ENCODE assay signal across 10 cellular contexts in genomic region chr4:87974856-87975462, GRCh38. TPM values are rescaled to one million over a fixed set of nuclear protein-coding genes. Genes with fewer than 3 reads are reported as not detected.
DNase-seq lines count a peak whose midpoint lies in the region; ATAC-seq and TF ChIP-seq lines count a peak whose summit lies in the region.
"Had no signal": no experiment of that assay in that cellular context is flagged by ENCODE, and none has a peak within 500 bp of the region (broad histone marks: within the 10 kb centered on the region; RNA-seq: fewer than 3 reads in every experiment).

No MANE protein-coding gene starts in this region.

- no peak overlapping the region for H3K18ac ChIP-seq in trophoblast cell (ENCODE audit: low read length)

- WGBS in trophoblast cell (ENCODE audit: extremely low coverage, insufficient coverage, insufficient read length): no CpG with 5 or more reads among the region's 6 CpGs

- no peak overlapping the region for H2AK5ac ChIP-seq in trophoblast cell (ENCODE audit: low read length)

- H3K9ac ChIP-seq in Loucy (ENCODE audit: low read depth, low read length, poor library complexity, severe bottlenecking): peak overlapping the region; percentile 26
- peak overlapping the region; percentile 54 for H3K9ac ChIP-seq in iPS-18a (ENCODE audit: low read length)
- H3K9ac ChIP-seq in trophoblast cell (ENCODE audit: low read length): no peak overlapping the region

- H3K4ac ChIP-seq in trophoblast cell (ENCODE audit: low read depth, low read length): no peak overlapping the region

- no peak overlapping the region for H4K8ac ChIP-seq in trophoblast cell (ENCODE audit: low read depth, low read length)

- peak; percentile 23 for ATAC-seq in GM19463 (IDR thresholded peaks at IDR 0.05; ENCODE audit: unreplicated experiment)
- no peak for ATAC-seq in mucosa of descending colon
- no peak for ATAC-seq in gastrocnemius medialis

- no peak overlapping the region for H4K91ac ChIP-seq in trophoblast cell (ENCODE audit: low read depth, low read length)

- TF ChIP-seq CTCF in Loucy (conservative IDR thresholded peaks at IDR 0.05; ENCODE audit: low read length): no peak
- no peak for TF ChIP-seq CTCF in mucosa of descending colon (IDR thresholded peaks at IDR 0.05)
- TF ChIP-seq CTCF in gastrocnemius medialis (IDR thresholded peaks at IDR 0.05 in 4 of 5, conservative IDR thresholded peaks at IDR 0.05 in 1 of 5): no peak

- in situ Hi-C loops in gastrocnemius medialis (cut with MboI; ENCODE audit: low sequenced_read_pairs in 4 of 4): loop anchor here in 3 of 4 donors (5.0 to 10.0 kb wide), 2 partner anchors 120 to 123 kb away; no protein-coding TSS in a partner anchor

- H3K79me1 ChIP-seq in trophoblast cell (ENCODE audit: low read length): peaks cover 3% of the 10 kb centered on the region

- TF ChIP-seq POLR2A in gastrocnemius medialis (IDR thresholded peaks at IDR 0.05): no peak

- H3K4me1 ChIP-seq in Loucy (ENCODE audit: insufficient read depth, low read length, poor library complexity, severe bottlenecking) (peaks cover 20% of the 10 kb centered on the region), iPS-18a (ENCODE audit: control insufficient read depth, low read depth, low read length) (peaks cover 33% of the 10 kb centered on the region), trophoblast cell (ENCODE audit: control insufficient read depth in 1 of 2, insufficient read depth in 2 of 2, low read length in 2 of 2) (no peaks in the 10 kb centered on the region), mucosa of descending colon (ENCODE audit: low read depth) (no peaks in the 10 kb centered on the region), gastrocnemius medialis (peaks cover 0 to 3% of the 10 kb centered on the region in 2 donors)

- H3K9me3 ChIP-seq in Loucy (ENCODE audit: insufficient read depth, low read depth, low read length): no peaks in the 10 kb centered on the region
- H3K9me3 ChIP-seq in iPS-18a (ENCODE audit: control insufficient read depth, low read depth, low read length): no peaks in the 10 kb centered on the region
- no peaks in the 10 kb centered on the region for H3K9me3 ChIP-seq in trophoblast cell (ENCODE audit: insufficient read depth, low read depth, low read length)
- no peaks in the 10 kb centered on the region for H3K9me3 ChIP-seq in mucosa of descending colon
- no peaks in the 10 kb centered on the region for H3K9me3 ChIP-seq in gastrocnemius medialis

- intact Hi-C loops in mucosa of descending colon (cut with DNase I, micrococcal nuclease): loop anchor here (5.0 to 10.0 kb wide), 2 partner anchors 120 to 123 kb away; no protein-coding TSS in a partner anchor
- intact Hi-C loops in gastrocnemius medialis (cut with DNase I; ENCODE audit: low total_unique reads): loop anchor here (5.0 kb wide), 1 partner anchor 623 kb away; no protein-coding TSS in a partner anchor

- DNase-seq in COR-L47 (lab: John Stamatoyannopoulos, UW) (peak; percentile 42), trophoblast cell (no peak), mucosa of descending colon (no peak), gastrocnemius medialis (no peak)
- no peak for DNase-seq in central memory CD4-positive, alpha-beta T cell
- DNase-seq: activated effector memory CD4-positive, alpha-beta T cell treated with Interleukin-2 at 50 U/mL for 16 hours had no signal

- H3K79me2 ChIP-seq in Loucy (ENCODE audit: insufficient read depth, low read length) (no peaks in the 10 kb centered on the region), trophoblast cell (ENCODE audit: control insufficient read depth, insufficient read depth, low read length, poor library complexity) (no peaks in the 10 kb centered on the region)

- H2BK120ac ChIP-seq in trophoblast cell (ENCODE audit: insufficient read depth, low read length, poor library complexity): no peak overlapping the region

- H4K12ac ChIP-seq in trophoblast cell (ENCODE audit: low read depth, low read length): no peak overlapping the region

- H3F3A ChIP-seq in Loucy (ENCODE audit: low read depth): 0 out of 2 replicates have a peak, but pooled peaks cover 2% of the 10 kb centered on the region

- no peaks in the 10 kb centered on the region for H3K9me2 ChIP-seq in Loucy (replicated peaks; ENCODE audit: low read depth, low read length)

- H2BK12ac ChIP-seq in trophoblast cell (ENCODE audit: low read length): no peak overlapping the region

- H2AFZ ChIP-seq in Loucy (ENCODE audit: low read length): peak overlapping the region; percentile 3; the same call in 1 of the 2 replicates
- no peak overlapping the region for H2AFZ ChIP-seq in trophoblast cell (ENCODE audit: insufficient read depth, low read length, poor library complexity)

- H3K4me3 ChIP-seq in Loucy (ENCODE audit: low read length, poor library complexity, severe bottlenecking): peak overlapping the region; percentile 66
- no peak overlapping the region for H3K4me3 ChIP-seq in iPS-18a (ENCODE audit: low read length)
- no peak overlapping the region for H3K4me3 ChIP-seq in trophoblast cell (ENCODE audit: low read depth, low read length)
- no peak overlapping the region for H3K4me3 ChIP-seq in mucosa of descending colon
- H3K4me3 ChIP-seq in gastrocnemius medialis: no peak overlapping the region
- H3K4me3 ChIP-seq: smooth muscle cell had no signal

- no peaks in the 10 kb centered on the region for H4K20me1 ChIP-seq in Loucy (ENCODE audit: insufficient read depth, low read length, poor library complexity, severe bottlenecking)

- peak overlapping the region; percentile 69 for H3K4me2 ChIP-seq in Loucy (ENCODE audit: low read depth, low read length, poor library complexity, severe bottlenecking)
- no peak overlapping the region for H3K4me2 ChIP-seq in trophoblast cell (ENCODE audit: low read length)

- no peaks in the 10 kb centered on the region for H3K27me3 ChIP-seq in Loucy (ENCODE audit: insufficient read depth, low read length, poor library complexity, severe bottlenecking)
- H3K27me3 ChIP-seq in iPS-18a (ENCODE audit: control insufficient read depth, insufficient read depth, low read length): no peaks in the 10 kb centered on the region
- H3K27me3 ChIP-seq in trophoblast cell (ENCODE audit: insufficient read depth, low read length): no peaks in the 10 kb centered on the region
- H3K27me3 ChIP-seq in gastrocnemius medialis: no peaks in the 10 kb centered on the region

- H3K27ac ChIP-seq in iPS-18a (ENCODE audit: low read length) (peak overlapping the region; percentile 39), trophoblast cell (ENCODE audit: low read depth, low read length) (no peak overlapping the region), gastrocnemius medialis (no peak overlapping the region)

- no peak overlapping the region for H3K14ac ChIP-seq in trophoblast cell (ENCODE audit: low read length)

- H3K36me3 ChIP-seq in Loucy (ENCODE audit: insufficient read depth, low read length): no peaks in the 10 kb centered on the region
- H3K36me3 ChIP-seq in iPS-18a (ENCODE audit: control insufficient read depth, low read depth, low read length): no peaks in the 10 kb centered on the region
- no peaks in the 10 kb centered on the region for H3K36me3 ChIP-seq in trophoblast cell (ENCODE audit: control insufficient read depth in 1 of 2, insufficient read depth in 2 of 2, low read length in 2 of 2)
- no peaks in the 10 kb centered on the region for H3K36me3 ChIP-seq in mucosa of descending colon (ENCODE audit: low read depth)
- H3K36me3 ChIP-seq in gastrocnemius medialis: no peaks in the 10 kb centered on the region

- H2BK5ac ChIP-seq in trophoblast cell (ENCODE audit: low read depth, low read length, poor library complexity): no peak overlapping the region

- H3K23ac ChIP-seq in trophoblast cell (ENCODE audit: low read length): no peak overlapping the region

RNA-seq across cellular contexts. Expression of gene SPP1, which starts 0.6 kb away (rescaled TPM):
- polyA plus RNA-seq in trophoblast cell (2013): 64.3 and 67.0 TPM in 2 replicates
- total RNA-seq in mucosa of descending colon (10 to 100 TPM in 1 of 3 donors, 1 to 10 TPM in 2; 1.4 to 27.6 (median 3.0) TPM), gastrocnemius medialis (10 to 100 TPM in 1 of 4 donors, 1 to 10 TPM in 2, not detected in 1; 1.4 to 13.6 (median 6.0) TPM)

RNA-seq across cellular contexts. Expression of gene PKD2, which starts 32.5 kb away (rescaled TPM):
- 14.2 and 16.6 TPM in 2 replicates for polyA plus RNA-seq in trophoblast cell (2013)
- total RNA-seq in mucosa of descending colon (10 to 100 TPM in 1 of 3 donors, 1 to 10 TPM in 2; 7.0 to 53.3 (median 7.4) TPM), gastrocnemius medialis (1 to 10 TPM; 4.1 to 7.6 (median 6.2) TPM)
